10 cellular contexts compared by ENCODE assay signal in the genomic region with DNA sequence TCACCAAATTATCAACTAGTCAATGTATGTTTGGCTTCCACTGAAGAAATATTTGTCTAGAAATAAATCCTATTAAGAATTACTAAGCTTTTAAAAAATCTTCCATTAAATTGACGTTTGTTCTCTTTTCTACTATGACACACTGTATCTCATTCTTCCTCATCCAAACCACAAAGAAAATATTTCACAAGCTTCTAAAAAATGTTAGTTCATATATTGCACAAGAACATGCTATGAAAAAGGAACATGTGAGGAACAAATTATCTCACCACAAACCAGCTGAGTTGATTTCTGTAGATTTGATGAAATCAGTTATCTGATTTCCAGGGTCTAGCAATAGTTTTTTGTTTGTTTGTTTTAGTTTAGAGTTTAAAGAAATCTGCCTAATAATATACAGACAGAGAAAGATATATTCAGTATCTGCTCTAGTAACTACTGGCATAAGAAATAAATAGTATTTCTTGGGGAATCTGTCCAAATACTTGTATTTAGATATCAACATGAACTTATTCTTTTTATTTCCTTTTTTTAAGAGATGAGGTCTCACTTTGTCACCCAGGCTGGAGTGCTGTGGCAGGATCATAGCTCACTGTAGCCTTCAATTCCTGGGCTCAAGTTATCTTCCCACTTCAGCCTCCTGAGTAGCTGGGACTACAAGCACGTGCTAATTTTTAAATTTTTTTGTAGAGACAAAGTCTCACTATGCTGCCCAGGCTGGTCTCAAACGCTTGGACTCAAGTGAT.
DNase-seq lines count a peak whose midpoint lies in the region; ATAC-seq and TF ChIP-seq lines count a peak whose summit lies in the region.
"Had no signal": no experiment of that assay in that cellular context is flagged by ENCODE, and none has a peak within 500 bp of the region (broad histone marks: within the 10 kb centered on the region; RNA-seq: fewer than 3 reads in every experiment).

No MANE protein-coding gene starts in this region.

- TF ChIP-seq CTCF in body of pancreas (IDR thresholded peaks at IDR 0.05): no peak
- no peak for TF ChIP-seq CTCF in right lobe of liver (IDR thresholded peaks at IDR 0.05)
- no peak for TF ChIP-seq CTCF in endodermal cell (conservative IDR thresholded peaks at IDR 0.05)

- H3K27me3 Mint-ChIP-seq in endodermal cell (ENCODE audit: insufficient read depth): no peaks in the 10 kb centered on the region

- H3K36me3 Mint-ChIP-seq in endodermal cell (ENCODE audit: low read depth): peaks cover 23% of the 10 kb centered on the region

- H3K4me1 Mint-ChIP-seq in endodermal cell: peaks cover 6% of the 10 kb centered on the region

- ATAC-seq in Right ventricle myocardium inferior (peak; percentile 72), body of pancreas (peak; percentile 48), right lobe of liver (peak in 3 of 4 donors; percentile 42 to 68 (median 59)), GM18868 (IDR thresholded peaks at IDR 0.05; ENCODE audit: unreplicated experiment) (no peak)

- H3K9me3 ChIP-seq in body of pancreas: no peaks in the 10 kb centered on the region
- H3K9me3 ChIP-seq in right lobe of liver: no peaks in the 10 kb centered on the region
- H3K9me3 ChIP-seq in endodermal cell (ENCODE audit: control insufficient read depth, low read length): peaks cover 22% of the 10 kb centered on the region
- H3K9me3 ChIP-seq in HAP-1: 0 out of 2 replicates have a peak, but pooled peaks cover 2% of the 10 kb centered on the region

- DNase-seq in Right ventricle myocardium inferior (ENCODE audit: missing footprints) (no peak), cardiac septum (ENCODE audit: low spot score) (no peak), body of pancreas (no peak), right lobe of liver (no peak), endodermal cell (no peak), HAP-1 (ENCODE audit: low spot score in 2 of 2) (no peak)
- DNase-seq in NK-92 treated with Interleukin-12 subunit alpha and Interleukin-12 subunit beta, amount 100 ng/mL, for 24 hours (lab: John Stamatoyannopoulos, UW): no peak
- DNase-seq: Calu3 had no signal

- H3K27me3 ChIP-seq in body of pancreas: no peaks in the 10 kb centered on the region
- no peaks in the 10 kb centered on the region for H3K27me3 ChIP-seq in right lobe of liver
- no peaks in the 10 kb centered on the region for H3K27me3 ChIP-seq in endodermal cell (ENCODE audit: control insufficient read depth, insufficient read depth, low read length, poor library complexity, severe bottlenecking)
- no peaks in the 10 kb centered on the region for H3K27me3 ChIP-seq in HAP-1 (ENCODE audit: low read depth)

- H3K9me3 Mint-ChIP-seq in endodermal cell: peaks cover 32% of the 10 kb centered on the region

- no peak overlapping the region for H3K4me3 Mint-ChIP-seq in endodermal cell

- peak overlapping the region in 1 of 4 donors; percentile 62 for H3K27ac ChIP-seq in body of pancreas
- H3K27ac ChIP-seq in right lobe of liver: peak overlapping the region in 2 of 3 donors; percentile 2 to 28
- H3K27ac ChIP-seq in endodermal cell (ENCODE audit: low read depth, low read length): no peak overlapping the region

- no peaks in the 10 kb centered on the region for H3K36me3 ChIP-seq in body of pancreas (replicated peaks in 1 of 2; ENCODE audit: insufficient read depth in 1 of 2, low read depth in 2 of 2)
- H3K36me3 ChIP-seq in right lobe of liver: no peaks in the 10 kb centered on the region
- H3K36me3 ChIP-seq in endodermal cell (ENCODE audit: control insufficient read depth, insufficient read depth, low read length): no peaks in the 10 kb centered on the region
- H3K36me3 ChIP-seq in HAP-1 (replicated peaks): no peaks in the 10 kb centered on the region; the same call in 1 of the 2 replicates

- no peak overlapping the region for H3K27ac Mint-ChIP-seq in endodermal cell
- H3K27ac Mint-ChIP-seq: activated naive CD4-positive, alpha-beta T cell treated with anti-CD3 and anti-CD28 coated beads, Interleukin-2, amount 50 U/mL, for 72 hours had no signal

- no peak overlapping the region for H3K9ac ChIP-seq in endodermal cell (ENCODE audit: extremely low read depth, low read length, poor library complexity, severe bottlenecking)

- 46 to 56% methylated on average over 3 of the region's 3 CpGs for WGBS in body of pancreas, 2 donors
- WGBS in right lobe of liver (ENCODE audit: insufficient coverage, low coverage, low lambda C conversion rate, missing lambda C conversion rate): 34% methylated on average over 2 of the region's 3 CpGs
- WGBS in endodermal cell (ENCODE audit: insufficient coverage in 1 of 2, insufficient read length in 1 of 2), 2 experiments: 62 to 100% methylated on average over 1 to 3 of the region's 3 CpGs

- H3K4me3 ChIP-seq in body of pancreas (no peak overlapping the region), right lobe of liver (no peak overlapping the region), endodermal cell (ENCODE audit: low read length) (no peak overlapping the region), HAP-1 (no peak overlapping the region)

- H3K4me1 ChIP-seq in body of pancreas (peaks cover 5% of the 10 kb centered on the region), right lobe of liver (no peaks in the 10 kb centered on the region), endodermal cell (ENCODE audit: control insufficient read depth, insufficient read depth, low read length) (peaks cover under 1% of the 10 kb centered on the region), HAP-1 (peaks cover 8% of the 10 kb centered on the region)

- intact Hi-C loops in Right ventricle myocardium inferior (cut with DNase I) (no loop called here), cardiac septum (cut with DNase I) (no loop called here), body of pancreas (cut with DNase I) (no loop called here), right lobe of liver (cut with DNase I) (no loop called here)

- in situ Hi-C loops in HAP-1 (cut with MboI; ENCODE audit: low sequenced_read_pairs): no loop called here

- TF ChIP-seq POLR2A in body of pancreas (IDR thresholded peaks at IDR 0.05): no peak
- TF ChIP-seq POLR2A in right lobe of liver (IDR thresholded peaks at IDR 0.05): no peak
